9 cellular contexts compared by ENCODE assay signal in the genomic region with DNA sequence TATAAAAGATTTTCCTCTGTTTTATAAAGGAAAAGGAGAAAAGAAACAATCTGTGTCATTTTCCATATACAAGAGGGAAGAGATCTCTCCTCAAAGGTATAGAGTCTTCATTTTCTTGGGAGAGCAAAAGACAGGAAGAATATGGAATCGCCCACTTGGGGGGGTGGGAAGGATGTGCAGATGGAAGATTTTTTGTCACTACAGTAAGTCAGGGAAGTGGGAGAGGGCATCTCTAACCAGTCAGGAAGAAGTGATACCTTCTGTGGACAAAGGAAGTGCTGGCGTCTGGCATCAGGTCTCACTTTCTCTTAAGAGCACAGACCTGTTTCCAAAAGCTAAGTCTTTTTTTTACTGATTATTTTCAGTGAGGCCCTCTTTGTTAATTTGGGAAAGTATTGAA. TPM values are rescaled to one million over a fixed set of nuclear protein-coding genes. Genes with fewer than 3 reads are reported as not detected.
DNase-seq lines count a peak whose midpoint lies in the region; ATAC-seq, FAIRE-seq and TF ChIP-seq lines count a peak whose summit lies in the region.
"Had no signal": no experiment of that assay in that cellular context is flagged by ENCODE, and none has a peak within 500 bp of the region (broad histone marks: within the 10 kb centered on the region; RNA-seq: fewer than 3 reads in every experiment).

No MANE protein-coding gene starts in this region.

- peaks cover 50% of the 10 kb centered on the region for H3K36me3 Mint-ChIP-seq in activated T-helper 17 cell treated with anti-CD3 and anti-CD28 coated beads, Interleukin-2, amount 50 U/mL, for 72 hours (ENCODE audit: low read depth)

- H3K27ac Mint-ChIP-seq in activated T-helper 17 cell treated with anti-CD3 and anti-CD28 coated beads, Interleukin-2, amount 50 U/mL, for 72 hours: peak overlapping the region; percentile 96

- H3K36me3 ChIP-seq in aorta (ENCODE audit: control insufficient read depth in 1 of 2, insufficient read depth in 2 of 2, low read length in 1 of 2): no peaks in the 10 kb centered on the region

- H3K4me1 Mint-ChIP-seq in activated T-helper 17 cell treated with anti-CD3 and anti-CD28 coated beads, Interleukin-2, amount 50 U/mL, for 72 hours: peaks cover 30% of the 10 kb centered on the region

- H3K4me1 ChIP-seq in aorta (ENCODE audit: control insufficient read depth in 1 of 2, insufficient read depth in 2 of 2, low read length in 2 of 2): no peaks in the 10 kb centered on the region

- no peak for DNase-seq in GM18507 (ENCODE audit: extremely low spot score, insufficient read length, low read depth)
- peak; percentile 24 for DNase-seq in kidney tubule cell (ENCODE audit: low spot score)
- DNase-seq in aorta: no peak
- no peak for DNase-seq in NCI-H2029 treated with DMSO at 0.1 percent for 48 hours (lab: John Stamatoyannopoulos, UW)
- DNase-seq in NK-92 treated with Interleukin-12 subunit alpha and Interleukin-12 subunit beta, amount 100 ng/mL, for 24 hours (lab: John Stamatoyannopoulos, UW): no peak
- DNase-seq: activated CD4-positive, alpha-beta T cell treated with anti-CD3 and anti-CD28 coated beads, Interleukin-2, amount 50 U/mL, for 1 hour had no signal

- peak overlapping the region in 1 of 2 donors; percentile 87 for H3K4me3 ChIP-seq in aorta (ENCODE audit: low read length in 2 of 2)

- 28 to 34% methylated on average over 2 of the region's 2 CpGs for WGBS in aorta, 2 donors

- ATAC-seq in activated T-helper 17 cell treated with anti-CD3 and anti-CD28 coated beads, Interleukin-2, amount 50 U/mL, for 72 hours (replicated peaks): no peak
- ATAC-seq in aorta (ENCODE audit: low FRiP score) (no peak), HG03378 (IDR thresholded peaks at IDR 0.05; ENCODE audit: unreplicated experiment) (no peak)

- H3K27me3 ChIP-seq in aorta (ENCODE audit: control insufficient read depth in 1 of 2, insufficient read depth in 2 of 2, low read length in 1 of 2): no peaks in the 10 kb centered on the region

- H3K9me3 Mint-ChIP-seq in activated T-helper 17 cell treated with anti-CD3 and anti-CD28 coated beads, Interleukin-2, amount 50 U/mL, for 72 hours: no peaks in the 10 kb centered on the region

- no peak for TF ChIP-seq CTCF in 22Rv1 (IDR thresholded peaks at IDR 0.05)

- intact Hi-C loops in aorta (cut with DNase I): no loop called here

- FAIRE-seq in GM18507 (lab: Jason Lieb, UNC): peak; percentile 45

- no peaks in the 10 kb centered on the region for H3K9me3 ChIP-seq in aorta (ENCODE audit: control insufficient read depth, low read length)

- H3K27ac ChIP-seq in 22Rv1 (peak overlapping the region; percentile 77), aorta (ENCODE audit: low read depth in 1 of 2, low read length in 2 of 2) (no peak overlapping the region)

- H3K27me3 Mint-ChIP-seq in activated T-helper 17 cell treated with anti-CD3 and anti-CD28 coated beads, Interleukin-2, amount 50 U/mL, for 72 hours: no peaks in the 10 kb centered on the region

- H3K4me3 Mint-ChIP-seq in activated T-helper 17 cell treated with anti-CD3 and anti-CD28 coated beads, Interleukin-2, amount 50 U/mL, for 72 hours: peak overlapping the region; percentile 100

RNA-seq across cellular contexts. Expression of gene PRR14L, which starts 1.4 kb away (rescaled TPM):
- 10 to 100 TPM; 62.8 to 75.3 TPM for total RNA-seq in activated T-helper 17 cell treated with anti-CD3 and anti-CD28 coated beads, Interleukin-2, amount 50 U/mL, for 72 hours
- 10 to 100 TPM; 38.8 to 44.1 TPM for total RNA-seq in aorta
- polyA plus RNA-seq in aorta: 1 to 10 TPM; 3.5 to 5.3 TPM

RNA-seq across cellular contexts. Expression of gene DEPDC5, which starts 5.3 kb away (rescaled TPM):
- 10 to 100 TPM; 50.0 to 57.1 TPM for total RNA-seq in activated T-helper 17 cell treated with anti-CD3 and anti-CD28 coated beads, Interleukin-2, amount 50 U/mL, for 72 hours
- 10 to 100 TPM; 27.1 to 36.7 TPM for total RNA-seq in aorta
- 1 to 10 TPM; 7.5 to 9.5 TPM for polyA plus RNA-seq in aorta
